6 cellular contexts compared by ENCODE assay signal in genomic region chr17:47850373-47850691, GRCh38. TPM values are rescaled to one million over a fixed set of nuclear protein-coding genes. Genes with fewer than 3 reads are reported as not detected.
DNase-seq lines count a peak whose midpoint lies in the region; ATAC-seq and TF ChIP-seq lines count a peak whose summit lies in the region.

No MANE protein-coding gene starts in this region.

- H3K4me3 Mint-ChIP-seq in endodermal cell, result peak overlapping the region; percentile 69

- H3K79me2 ChIP-seq in PC-9 (ENCODE audit: low read depth), result peaks cover 55% of the 10 kb centered on the region

- H4K20me1 ChIP-seq in PC-9 (ENCODE audit: insufficient read depth), result peaks cover 8% of the 10 kb centered on the region; the same call in 1 of the 2 replicates

- TF ChIP-seq CTCF in PC-9 (conservative IDR thresholded peaks at IDR 0.05), result no peak
- TF ChIP-seq CTCF in endodermal cell (conservative IDR thresholded peaks at IDR 0.05), result no peak
- TF ChIP-seq CTCF in psoas muscle (IDR thresholded peaks at IDR 0.05), result no peak

- intact Hi-C loops in PC-9 (cut with micrococcal nuclease; ENCODE audit: unreplicated experiment), result no loop called here
- intact Hi-C loops in psoas muscle (cut with DNase I), result no loop called here

- no peak overlapping the region for H3K9ac ChIP-seq in endodermal cell (ENCODE audit: extremely low read depth, low read length, poor library complexity, severe bottlenecking)

- H3K9me3 Mint-ChIP-seq in endodermal cell, result no peaks in the 10 kb centered on the region

- peak overlapping the region; percentile 55 for H3K27ac ChIP-seq in PC-9
- no peak overlapping the region for H3K27ac ChIP-seq in endodermal cell (ENCODE audit: low read depth, low read length)
- H3K27ac ChIP-seq in psoas muscle, result no peak overlapping the region

- CTCF ChIA-PET in PC-9 (lab: Charles Lee), result interaction anchor here (0.7 to 1.7 kb wide), 2 partner anchors 39 to 121 kb away, joined by 5 to 6 read pairs; partner anchors contain the start of gene CDK5RAP3

- peaks cover 10% of the 10 kb centered on the region; the same call in 1 of the 2 replicates for H3K36me3 ChIP-seq in PC-9 (ENCODE audit: low read depth)
- H3K36me3 ChIP-seq in endodermal cell (ENCODE audit: control insufficient read depth, insufficient read depth, low read length), result no peaks in the 10 kb centered on the region
- no peaks in the 10 kb centered on the region for H3K36me3 ChIP-seq in psoas muscle (ENCODE audit: insufficient read depth in 1 of 2, low read depth in 1 of 2)

- 22 to 31% methylated on average over 8 to 9 of the region's 9 CpGs for WGBS in endodermal cell (ENCODE audit: insufficient coverage in 1 of 2, insufficient read length in 1 of 2), 2 experiments
- WGBS in psoas muscle, 3 donors, result 17 to 36% (median 35%) methylated on average over 9 of the region's 9 CpGs

- H3K4me1 Mint-ChIP-seq in endodermal cell, result peaks cover 19% of the 10 kb centered on the region

- H3K27me3 Mint-ChIP-seq in endodermal cell (ENCODE audit: insufficient read depth), result peaks cover 95% of the 10 kb centered on the region

- H2AFZ ChIP-seq in PC-9, result peak overlapping the region; percentile 80

- H3K36me3 Mint-ChIP-seq in endodermal cell (ENCODE audit: low read depth), result no peaks in the 10 kb centered on the region

- H3K4me2 ChIP-seq in PC-9, result peak overlapping the region; percentile 88

- peaks cover 39% of the 10 kb centered on the region for H3K4me1 ChIP-seq in PC-9 (replicated peaks; ENCODE audit: insufficient read depth)
- H3K4me1 ChIP-seq in endodermal cell (ENCODE audit: control insufficient read depth, insufficient read depth, low read length), result no peaks in the 10 kb centered on the region
- H3K4me1 ChIP-seq in psoas muscle, result peaks cover 16% of the 10 kb centered on the region

- H3F3A ChIP-seq in PC-9 (ENCODE audit: insufficient read depth, low read depth), result peaks cover 15% of the 10 kb centered on the region; the same call in 1 of the 2 replicates

- H3K4me3 ChIP-seq in PC-9 (peak overlapping the region; percentile 72), endodermal cell (ENCODE audit: low read length) (peak overlapping the region; percentile 75), psoas muscle (peak overlapping the region; percentile 50)

- H3K9me3 ChIP-seq in PC-9 (ENCODE audit: insufficient read depth, low read depth), result no peaks in the 10 kb centered on the region
- no peaks in the 10 kb centered on the region for H3K9me3 ChIP-seq in endodermal cell (ENCODE audit: control insufficient read depth, low read length)
- H3K9me3 ChIP-seq in psoas muscle, result no peaks in the 10 kb centered on the region

- peak in 1 of 4 donors; percentile 6 for ATAC-seq in psoas muscle
- ATAC-seq in HG02763 (IDR thresholded peaks at IDR 0.05; ENCODE audit: unreplicated experiment), result no peak

- H3K9me2 ChIP-seq in PC-9 (ENCODE audit: insufficient read depth), result no peaks in the 10 kb centered on the region

- POLR2A ChIA-PET in PC-9 (lab: Charles Lee; ENCODE audit: unreplicated experiment), result interaction anchor here (0.5 to 0.9 kb wide), 3 partner anchors 13 to 35 kb away, joined by 4 to 5 read pairs (median 4); no protein-coding TSS in a partner anchor

- BruUV-seq in PC-9 (replicated peaks; lab: Mats Ljungman, UMichigan), result no TSS peak

- no peak overlapping the region for H3K27ac Mint-ChIP-seq in endodermal cell

- DNase-seq in PC-9 (no peak), endodermal cell (no peak), psoas muscle (no peak), amygdala (lab: John Stamatoyannopoulos, UW) (no peak), LoVo (ENCODE audit: low spot score) (no peak)

- H3K27me3 ChIP-seq in PC-9 (ENCODE audit: insufficient read depth, low read depth) (no peaks in the 10 kb centered on the region), endodermal cell (ENCODE audit: control insufficient read depth, insufficient read depth, low read length, poor library complexity, severe bottlenecking) (peaks cover 97% of the 10 kb centered on the region), psoas muscle (ENCODE audit: insufficient read depth in 3 of 3, low read length in 2 of 3) (peaks cover 0 to 91% (median 49%) of the 10 kb centered on the region in 3 donors)

RNA-seq across cellular contexts. Expression of gene SP6, which starts 0.6 kb away (rescaled TPM):
- 13.3 and 14.9 TPM in 2 replicates for total RNA-seq in PC-9 (2021)
- 1 to 10 TPM; 3.1 to 3.7 TPM for total RNA-seq in endodermal cell
- 2.6 TPM for polyA plus RNA-seq in endodermal cell (2013, experiment 1 of 2)
- polyA plus RNA-seq in endodermal cell (2013, experiment 2 of 2), result 2.6 TPM
- under 1 TPM in 1 of 4 donors, not detected in 3; 0.16 TPM for total RNA-seq in psoas muscle
- polyA plus RNA-seq in psoas muscle, result under 1 TPM in 2 of 3 donors, not detected in 1; 0.04 to 0.27 TPM

RNA-seq across cellular contexts. Expression of gene SCRN2, which starts 9.3 kb away (rescaled TPM):
- total RNA-seq in PC-9 (2021), result 31.7 and 43.9 TPM in 2 replicates
- 10 to 100 TPM; 54.5 to 71.9 TPM for total RNA-seq in endodermal cell
- polyA plus RNA-seq in endodermal cell (2013, experiment 1 of 2), result 50.1 TPM
- polyA plus RNA-seq in endodermal cell (2013, experiment 2 of 2), result 44.5 TPM
- 10 to 100 TPM; 12.2 to 33.5 (median 19.5) TPM for total RNA-seq in psoas muscle
- polyA plus RNA-seq in psoas muscle, result 10 to 100 TPM; 10.7 to 18.8 (median 15.1) TPM

RNA-seq across cellular contexts. Expression of gene LRRC46, which starts 18.9 kb away (rescaled TPM):
- total RNA-seq in PC-9 (2021) (1.5 and 1.9 TPM in 2 replicates), endodermal cell (under 1 TPM; 0.73 to 0.82 TPM), psoas muscle (under 1 TPM in 2 of 4 donors, not detected in 2; 0.15 to 0.54 TPM)
- polyA plus RNA-seq in endodermal cell (2013, experiment 1 of 2), result 1.2 TPM
- polyA plus RNA-seq in endodermal cell (2013, experiment 2 of 2), result 1.5 TPM
- under 1 TPM; 0.08 to 0.40 (median 0.22) TPM for polyA plus RNA-seq in psoas muscle

RNA-seq across cellular contexts. Expression of gene MRPL10, which starts 19.0 kb away (rescaled TPM):
- 50.1 and 63.8 TPM in 2 replicates for total RNA-seq in PC-9 (2021)
- total RNA-seq in endodermal cell, result 10 to 100 TPM; 56.3 to 65.3 TPM
- polyA plus RNA-seq in endodermal cell (2013, experiment 1 of 2), result 85.0 TPM
- 67.6 TPM for polyA plus RNA-seq in endodermal cell (2013, experiment 2 of 2)
- 10 to 100 TPM; 37.8 to 51.9 (median 46.3) TPM for total RNA-seq in psoas muscle
- 10 to 100 TPM; 44.1 to 78.6 (median 56.1) TPM for polyA plus RNA-seq in psoas muscle

RNA-seq across cellular contexts. Expression of gene OSBPL7, which starts 28.7 kb away (rescaled TPM):
- total RNA-seq in PC-9 (2021) (32.2 and 35.9 TPM in 2 replicates), endodermal cell (10 to 100 TPM; 11.4 to 15.5 TPM), psoas muscle (10 to 100 TPM in 1 of 4 donors, 1 to 10 TPM in 3; 2.6 to 23.4 (median 5.3) TPM)
- polyA plus RNA-seq in endodermal cell (2013, experiment 1 of 2), result 15.6 TPM
- polyA plus RNA-seq in endodermal cell (2013, experiment 2 of 2), result 11.0 TPM
- 1 to 10 TPM in 2 of 3 donors, under 1 TPM in 1; 0.95 to 1.7 (median 1.3) TPM for polyA plus RNA-seq in psoas muscle
